In the genomic region with DNA sequence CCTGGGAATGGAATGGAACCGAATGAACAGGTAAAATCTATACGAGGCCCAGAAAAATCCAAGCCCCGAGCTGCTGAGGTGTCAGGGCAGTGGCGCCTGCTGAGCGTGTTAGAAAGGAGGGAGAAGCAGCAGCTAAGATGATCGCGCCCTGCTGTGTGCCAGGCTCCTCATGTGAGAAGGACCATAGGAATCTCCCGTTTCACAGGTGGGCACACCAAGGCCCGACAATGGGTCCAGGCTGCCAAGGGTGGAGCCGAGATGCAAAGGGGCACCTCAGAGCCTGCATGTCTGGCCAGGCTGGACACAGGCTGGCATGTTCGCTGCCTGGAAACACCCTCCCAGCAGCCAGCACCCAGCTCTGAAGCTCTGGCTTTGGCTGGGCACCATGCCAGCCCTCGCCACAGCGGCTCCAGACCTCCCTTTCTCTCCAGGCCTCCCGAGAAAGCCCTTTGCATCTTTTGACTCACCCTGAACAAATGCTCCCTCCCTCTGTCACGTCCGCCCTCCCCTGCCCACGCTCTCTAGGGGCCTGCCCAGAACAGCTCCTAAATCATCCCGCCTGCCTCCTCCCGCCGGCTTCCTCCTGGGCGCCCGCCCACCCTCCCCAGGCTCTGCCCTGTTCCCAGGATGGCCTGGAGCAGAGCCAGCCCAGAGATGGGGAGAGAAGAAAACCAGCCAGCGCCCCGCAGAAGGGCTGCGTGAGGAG, we compare ENCODE assay signal across 8 cellular contexts.
DNase-seq lines count a peak whose midpoint lies in the region; ATAC-seq and TF ChIP-seq lines count a peak whose summit lies in the region.

No MANE protein-coding gene starts in this region.

- H3K36me3 Mint-ChIP-seq in activated T-helper 2 cell treated with anti-CD3 and anti-CD28 coated beads, Interferon-gamma antibody, Interleukin-2, Interleukin-4, amounts not matched to agents 10 μg/mL and 5 μg/mL and 100 μg/mL, durations not matched to agents 14 hours and 24 hours and 36 hours (ENCODE audit: low read depth) = no peaks in the 10 kb centered on the region

- ATAC-seq in RWPE2 (ENCODE audit: low read depth) (peak; percentile 80), HG03135 (IDR thresholded peaks at IDR 0.05; ENCODE audit: unreplicated experiment) (no peak), HG03521 (IDR thresholded peaks at IDR 0.05; ENCODE audit: unreplicated experiment) (no peak)

- H3K27me3 Mint-ChIP-seq in activated T-helper 2 cell treated with anti-CD3 and anti-CD28 coated beads, Interferon-gamma antibody, Interleukin-2, Interleukin-4, amounts not matched to agents 10 μg/mL and 5 μg/mL and 100 μg/mL, durations not matched to agents 14 hours and 24 hours and 36 hours (ENCODE audit: low read depth) = no peaks in the 10 kb centered on the region

- no peaks in the 10 kb centered on the region for H3K9me3 Mint-ChIP-seq in activated T-helper 2 cell treated with anti-CD3 and anti-CD28 coated beads, Interferon-gamma antibody, Interleukin-2, Interleukin-4, amounts not matched to agents 10 μg/mL and 5 μg/mL and 100 μg/mL, durations not matched to agents 14 hours and 24 hours and 36 hours

- H3K4me1 Mint-ChIP-seq in activated T-helper 2 cell treated with anti-CD3 and anti-CD28 coated beads, Interferon-gamma antibody, Interleukin-2, Interleukin-4, amounts not matched to agents 10 μg/mL and 5 μg/mL and 100 μg/mL, durations not matched to agents 14 hours and 24 hours and 36 hours (ENCODE audit: low read depth) = no peaks in the 10 kb centered on the region

- no peak overlapping the region for H3K4me3 Mint-ChIP-seq in activated T-helper 2 cell treated with anti-CD3 and anti-CD28 coated beads, Interferon-gamma antibody, Interleukin-2, Interleukin-4, amounts not matched to agents 10 μg/mL and 5 μg/mL and 100 μg/mL, durations not matched to agents 14 hours and 24 hours and 36 hours (ENCODE audit: low read depth)

- H3K9me3 ChIP-seq in RWPE2 (ENCODE audit: severe bottlenecking) = no peaks in the 10 kb centered on the region
- H3K9me3 ChIP-seq in ovary = no peaks in the 10 kb centered on the region

- intact Hi-C loops in ovary (cut with DNase I) = loop anchor here in 2 of 4 donors (10.0 kb wide), 2 partner anchors 209 to 219 kb away; a partner anchor contains a TSS
- intact Hi-C loops in activated T-helper 2 cell treated with anti-CD3 and anti-CD28 coated beads, Interferon-gamma antibody, Interleukin-2, Interleukin-4, amounts not matched to agents 10 μg/mL and 5 μg/mL and 100 μg/mL, durations not matched to agents 14 hours and 24 hours and 36 hours (cut with micrococcal nuclease) = no loop called here

- no peak for TF ChIP-seq EP300 in ovary (IDR thresholded peaks at IDR 0.05)

- TF ChIP-seq POLR2A in ovary (IDR thresholded peaks at IDR 0.05) = no peak

- H3K4me3 ChIP-seq in RWPE2 (ENCODE audit: severe bottlenecking) = no peak overlapping the region
- no peak overlapping the region for H3K4me3 ChIP-seq in fibroblast of the aortic adventitia (ENCODE audit: low read depth, low read length)
- no peak overlapping the region for H3K4me3 ChIP-seq in ovary

- peak overlapping the region; percentile 94 for H3K27ac ChIP-seq in RWPE2 (ENCODE audit: poor library complexity, severe bottlenecking)
- H3K27ac ChIP-seq in ovary = peak overlapping the region in 1 of 2 donors; percentile 8

- H3K27me3 ChIP-seq in RWPE2 (ENCODE audit: insufficient read depth, poor library complexity, severe bottlenecking) (no peaks in the 10 kb centered on the region), ovary (no peaks in the 10 kb centered on the region)

- 25 to 29% (median 26%) methylated on average over 24 to 25 of the region's 25 CpGs for WGBS in ovary, 3 donors

- TF ChIP-seq CTCF in RWPE2 (IDR thresholded peaks at IDR 0.05; ENCODE audit: poor library complexity, severe bottlenecking) (peak; percentile 14), fibroblast of the aortic adventitia (IDR thresholded peaks at IDR 0.05; ENCODE audit: insufficient read depth, low read length) (no peak), ovary (IDR thresholded peaks at IDR 0.05) (no peak)

- peaks cover 39% of the 10 kb centered on the region for H3K4me1 ChIP-seq in RWPE2 (ENCODE audit: insufficient read depth, poor library complexity, severe bottlenecking)
- peaks cover 17% of the 10 kb centered on the region for H3K4me1 ChIP-seq in ovary (ENCODE audit: insufficient read depth)

- no peak overlapping the region for H3K27ac Mint-ChIP-seq in activated T-helper 2 cell treated with anti-CD3 and anti-CD28 coated beads, Interferon-gamma antibody, Interleukin-2, Interleukin-4, amounts not matched to agents 10 μg/mL and 5 μg/mL and 100 μg/mL, durations not matched to agents 14 hours and 24 hours and 36 hours

- H3K36me3 ChIP-seq in RWPE2 (ENCODE audit: low read depth) (no peaks in the 10 kb centered on the region), ovary (no peaks in the 10 kb centered on the region)

- DNase-seq in DMS153 treated with DMSO at 0.1 percent for 48 hours (lab: John Stamatoyannopoulos, UW; ENCODE audit: unreplicated experiment) (peak; percentile 90), HT1080 (ENCODE audit: low read depth) (peak; percentile 97), RWPE2 (ENCODE audit: low spot score) (peak; percentile 98), fibroblast of the aortic adventitia (ENCODE audit: low read depth) (peak; percentile 98), ovary (peak; percentile 83 to 88 (median 88))
- DNase-seq in activated T-helper 2 cell treated with anti-CD3 and anti-CD28 coated beads, Interferon-gamma antibody, Interleukin-2, Interleukin-4, amounts not matched to agents 10 μg/mL and 5 μg/mL and 100 μg/mL, durations not matched to agents 14 hours and 24 hours and 36 hours (ENCODE audit: low spot score) = no peak
